Comparison of ENCODE assay signal across 21 cellular contexts in the genomic region with DNA sequence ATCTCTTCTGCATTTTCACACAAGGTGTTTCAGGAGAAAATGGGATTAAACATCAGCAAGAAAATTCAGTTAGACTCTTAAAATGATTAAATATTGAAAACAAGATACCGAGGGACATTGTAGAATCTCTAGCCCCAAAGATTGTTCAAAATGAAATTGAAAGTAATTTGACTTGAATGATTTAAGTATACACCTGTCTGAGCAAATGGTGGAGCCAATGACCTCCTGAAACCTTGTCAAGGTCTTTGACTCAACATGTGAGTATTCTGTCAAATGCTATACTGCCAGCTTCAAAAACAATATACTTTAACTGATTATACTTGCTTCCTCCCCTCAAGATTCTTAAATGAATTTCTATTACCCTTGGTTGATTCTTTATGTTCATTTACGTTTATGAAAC.
"Had no signal": no experiment of that assay in that cellular context is flagged by ENCODE, and none has a peak within 500 bp of the region (broad histone marks: within the 10 kb centered on the region; RNA-seq: fewer than 3 reads in every experiment).

No MANE protein-coding gene starts in this region.

- DNase-seq: Kasumi-1; MV-4-11; NCI-H1092; NCI-H1105 treated with DMSO at 0.1 percent for 48 hours; NCI-H1417 treated with DMSO at 0.1 percent for 48 hours; NCI-H146; NCI-H1694 treated with DMSO at 0.1 percent for 48 hours; NCI-H1930; NCI-H2081; NCI-H2107; NCI-H2227 treated with DMSO at 0.1 percent for 48 hours; NCI-H524 treated with DMSO at 0.1 percent for 48 hours; NCI-H82; NK-92 treated with Interleukin-12 subunit alpha and Interleukin-12 subunit beta, amount 100 ng/mL, for 24 hours; PC-3; SHP77; SK-N-SH; SW 1271; T-cell had no signal

- ATAC-seq: K562, Panc1, PC-3, T-cell had no signal
